In genomic region chr3:145058483-145058882, GRCh38 we compare ENCODE assay signal across 21 cellular contexts.
"Had no signal": no experiment of that assay in that cellular context is flagged by ENCODE, and none has a peak within 500 bp of the region (broad histone marks: within the 10 kb centered on the region; RNA-seq: fewer than 3 reads in every experiment).

No MANE protein-coding gene starts in this region.

- H3K27me3 Mint-ChIP-seq: dendritic cell treated with granulocyte-macrophage colony-stimulating factor and Interleukin-4, amounts not matched to agents 40 ng/mL and 50 ng/mL, for 4 days; effector memory CD8-positive, alpha-beta T cell; progenitor cell of endocrine pancreas; T-helper 17 cell had no signal

- H3K27ac Mint-ChIP-seq: dendritic cell treated with granulocyte-macrophage colony-stimulating factor and Interleukin-4, amounts not matched to agents 40 ng/mL and 50 ng/mL, for 4 days; effector memory CD8-positive, alpha-beta T cell; progenitor cell of endocrine pancreas; T-helper 17 cell had no signal

- H3K9me3 ChIP-seq: gastrocnemius medialis had no signal

- H3K36me3 ChIP-seq: breast epithelium, gastrocnemius medialis, heart left ventricle, WERI-Rb-1 had no signal

- ATAC-seq: effector memory CD8-positive, alpha-beta T cell; gastrocnemius medialis; heart left ventricle; left ventricle myocardium superior; T-helper 17 cell had no signal

- H3K27me3 ChIP-seq: breast epithelium, gastrocnemius medialis, heart left ventricle had no signal

- H3K27ac ChIP-seq: breast epithelium, gastrocnemius medialis, heart left ventricle, WERI-Rb-1 had no signal

- H3K4me1 Mint-ChIP-seq: neural crest cell, T-helper 17 cell had no signal

- DNase-seq: activated CD4-positive, alpha-beta T cell treated with anti-CD3 and anti-CD28 coated beads for 1 hour; activated CD8-positive, alpha-beta memory T cell treated with anti-CD3 and anti-CD28 coated beads for 24 hours; activated CD8-positive, alpha-beta memory T cell treated with anti-CD3 and anti-CD28 coated beads, Interleukin-2, amount 50 U/mL, for 48 hours; activated effector memory CD4-positive, alpha-beta T cell treated with Interleukin-2 at 50 U/mL for 16 hours; activated naive CD4-positive, alpha-beta T cell treated with anti-CD3 and anti-CD28 coated beads, Interleukin-2, amount 50 U/mL, for 16 hours; activated T-cell treated with anti-CD3 and anti-CD28 coated beads, Interleukin-2, amount 50 U/mL, for 48 hours; cerebellar nuclear complex; effector memory CD8-positive, alpha-beta T cell; gastrocnemius medialis; heart left ventricle; left ventricle myocardium superior; stimulated activated CD4-positive, alpha-beta T cell treated with anti-CD3 and anti-CD28 coated beads, Interleukin-12 subunit alpha, Interleukin-12 subunit beta, amount 100 ng/mL, for 4 hours; stimulated activated CD4-positive, alpha-beta T cell treated with anti-CD3 and anti-CD28 coated beads, Interleukin-1b, Interleukin-23, amount 100 ng/mL, for 48 hours; stimulated activated CD8-positive, alpha-beta memory T cell treated with anti-CD3 and anti-CD28 coated beads, Interleukin-4, amount 100 ng/mL, for 48 hours; stimulated activated naive CD4-positive, alpha-beta T cell; T-helper 17 cell; WERI-Rb-1 had no signal

- H3K4me3 Mint-ChIP-seq: dendritic cell treated with granulocyte-macrophage colony-stimulating factor and Interleukin-4, amounts not matched to agents 40 ng/mL and 50 ng/mL, for 4 days; effector memory CD8-positive, alpha-beta T cell; neural crest cell; T-helper 17 cell had no signal

- H3K4me3 ChIP-seq: breast epithelium, gastrocnemius medialis, heart left ventricle had no signal

- H3K4me1 ChIP-seq: breast epithelium, gastrocnemius medialis, heart left ventricle had no signal
